Comparison of ENCODE assay signal across 1 cellular context in the genomic region with DNA sequence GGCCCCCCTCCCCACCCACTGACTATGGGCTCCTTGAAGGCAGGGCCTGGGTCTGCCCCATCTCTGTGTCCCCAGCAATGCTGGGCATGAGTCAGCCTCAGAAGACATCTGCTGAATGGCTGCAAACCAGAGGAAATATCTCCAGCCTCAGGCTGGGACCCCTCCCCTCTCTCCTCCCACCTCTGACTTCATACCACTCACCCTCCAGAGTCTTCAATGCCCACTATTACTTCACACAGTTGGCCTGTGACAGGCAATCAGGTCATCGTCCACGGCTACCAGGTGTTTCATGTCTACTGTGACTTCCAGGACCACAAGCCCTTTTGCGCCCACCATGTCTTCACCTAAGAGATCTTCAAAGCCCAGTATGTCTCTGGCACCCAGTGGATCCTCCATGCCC.
TF ChIP-seq lines count a peak whose summit lies in the region.

SRRM5 (plus strand) TSS at position 301 of the 400 bp plus-strand sequence; CDS start at position 335, 34 bp downstream.

TF ChIP-seq in K562, 482 proteins besides CTCF, POLR2A, EP300 and RAD21:
- TF ChIP-seq ZNF212 (CRISPR knock-in tag; IDR thresholded peaks at IDR 0.05) (no peak), CBFA2T3 (IDR thresholded peaks at IDR 0.05) (no peak), CBX5 (IDR thresholded peaks at IDR 0.05; ENCODE audit: borderline replicate concordance, low read depth) (no peak), ZNF408 (CRISPR knock-in tag; IDR thresholded peaks at IDR 0.05; ENCODE audit: low read depth) (no peak), PHTF2 (CRISPR knock-in tag; IDR thresholded peaks at IDR 0.05) (no peak), ZNF780A (CRISPR knock-in tag; IDR thresholded peaks at IDR 0.05) (no peak), ELF2 (CRISPR knock-in tag; IDR thresholded peaks at IDR 0.05) (no peak), PTBP1 (IDR thresholded peaks at IDR 0.05; ENCODE audit: low read depth, low read length) (no peak), ZNF444 (CRISPR knock-in tag; IDR thresholded peaks at IDR 0.05) (no peak), EGR1 (conservative IDR thresholded peaks at IDR 0.05) (no peak), E2F3 (CRISPR knock-in tag; IDR thresholded peaks at IDR 0.05) (no peak), MYNN (IDR thresholded peaks at IDR 0.05) (no peak), MYNN (CRISPR knock-in tag; IDR thresholded peaks at IDR 0.05) (no peak)
- TF ChIP-seq, protein P1, sequence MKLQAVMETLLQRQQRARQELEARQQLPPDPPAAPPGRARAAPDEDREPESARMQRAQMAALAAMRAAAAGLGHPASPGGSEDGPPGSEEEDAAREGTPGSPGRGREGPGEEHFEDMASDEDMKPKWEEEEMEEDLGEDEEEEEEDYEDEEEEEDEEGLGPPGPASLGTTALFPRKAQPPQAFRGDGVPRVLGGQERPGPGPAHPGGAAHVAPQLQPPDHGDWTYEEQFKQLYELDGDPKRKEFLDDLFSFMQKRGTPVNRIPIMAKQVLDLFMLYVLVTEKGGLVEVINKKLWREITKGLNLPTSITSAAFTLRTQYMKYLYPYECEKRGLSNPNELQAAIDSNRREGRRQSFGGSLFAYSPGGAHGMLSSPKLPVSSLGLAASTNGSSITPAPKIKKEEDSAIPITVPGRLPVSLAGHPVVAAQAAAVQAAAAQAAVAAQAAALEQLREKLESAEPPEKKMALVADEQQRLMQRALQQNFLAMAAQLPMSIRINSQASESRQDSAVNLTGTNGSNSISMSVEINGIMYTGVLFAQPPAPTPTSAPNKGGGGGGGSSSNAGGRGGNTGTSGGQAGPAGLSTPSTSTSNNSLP (IDR thresholded peaks at IDR 0.05; ENCODE audit: borderline replicate concordance, low read depth, low read length): no peak
